8 cellular contexts compared by ENCODE assay signal in genomic region chr12:77847665-77848431, GRCh38. TPM values are rescaled to one million over a fixed set of nuclear protein-coding genes. Genes with fewer than 3 reads are reported as not detected.
DNase-seq lines count a peak whose midpoint lies in the region; ATAC-seq and TF ChIP-seq lines count a peak whose summit lies in the region.

No MANE protein-coding gene starts in this region.

- ATAC-seq in GM19438 (IDR thresholded peaks at IDR 0.05; ENCODE audit: low read depth, unreplicated experiment) (peak; percentile 38), HG03521 (IDR thresholded peaks at IDR 0.05; ENCODE audit: unreplicated experiment) (no peak), GM19452 (IDR thresholded peaks at IDR 0.05; ENCODE audit: unreplicated experiment) (no peak)

- peaks cover 78% of the 10 kb centered on the region for H3K4me1 ChIP-seq in OCI-LY1 (ENCODE audit: insufficient read depth, low read length, severe bottlenecking)
- peaks cover 20% of the 10 kb centered on the region for H3K4me1 ChIP-seq in smooth muscle cell (ENCODE audit: low read depth)

- 44% methylated on average over 3 of the region's 3 CpGs for WGBS in smooth muscle cell (ENCODE audit: low lambda C conversion rate)

- H3K4me3 ChIP-seq in OCI-LY1 (ENCODE audit: low read depth, low read length, poor library complexity, severe bottlenecking) (peak overlapping the region; percentile 27), fibroblast of the aortic adventitia (ENCODE audit: low read depth, low read length) (no peak overlapping the region), smooth muscle cell (no peak overlapping the region)

- H3K27ac ChIP-seq in OCI-LY1 (ENCODE audit: low read depth, low read length, poor library complexity, severe bottlenecking) = peak overlapping the region; percentile 96
- H3K27ac ChIP-seq in smooth muscle cell (ENCODE audit: low read depth) = peak overlapping the region; percentile 68

- peak overlapping the region; percentile 50 for H3K9ac ChIP-seq in OCI-LY1 (ENCODE audit: low read length)
- no peak overlapping the region for H3K9ac ChIP-seq in smooth muscle cell (ENCODE audit: low read depth)

- H3K9me2 ChIP-seq in OCI-LY1 (ENCODE audit: low read depth, low read length) = no peaks in the 10 kb centered on the region

- H3K79me2 ChIP-seq in OCI-LY1 (ENCODE audit: insufficient read depth, low read length) = no peaks in the 10 kb centered on the region
- no peaks in the 10 kb centered on the region for H3K79me2 ChIP-seq in smooth muscle cell (ENCODE audit: low read depth)

- TF ChIP-seq CTCF in OCI-LY1 (IDR thresholded peaks at IDR 0.05; ENCODE audit: low read length) = no peak
- no peak for TF ChIP-seq CTCF in fibroblast of the aortic adventitia (IDR thresholded peaks at IDR 0.05; ENCODE audit: insufficient read depth, low read length)
- TF ChIP-seq CTCF in smooth muscle cell (IDR thresholded peaks at IDR 0.05; ENCODE audit: borderline replicate concordance, insufficient read depth, poor library complexity, severe bottlenecking) = no peak

- no peaks in the 10 kb centered on the region for H3K36me3 ChIP-seq in OCI-LY1 (ENCODE audit: insufficient read depth, low read length)
- H3K36me3 ChIP-seq in smooth muscle cell (ENCODE audit: low read depth) = no peaks in the 10 kb centered on the region

- H3K4me2 ChIP-seq in OCI-LY1 (ENCODE audit: low read length) = peak overlapping the region; percentile 68
- peak overlapping the region; percentile 67 for H3K4me2 ChIP-seq in smooth muscle cell

- H3F3A ChIP-seq in OCI-LY1 (ENCODE audit: insufficient read depth, low read length) (no peaks in the 10 kb centered on the region), smooth muscle cell (ENCODE audit: low read depth) (peaks cover 25% of the 10 kb centered on the region)

- H4K20me1 ChIP-seq in OCI-LY1 (ENCODE audit: insufficient read depth, low read length) (no peaks in the 10 kb centered on the region), smooth muscle cell (ENCODE audit: low read depth) (no peaks in the 10 kb centered on the region)

- H3K9me3 ChIP-seq in OCI-LY1 (ENCODE audit: low read length) = no peaks in the 10 kb centered on the region
- H3K9me3 ChIP-seq in smooth muscle cell (replicated peaks; ENCODE audit: low read depth) = no peaks in the 10 kb centered on the region

- DNase-seq in fibroblast of the aortic adventitia (ENCODE audit: low read depth) = peak; percentile 90
- no peak for DNase-seq in smooth muscle cell (lab: John Stamatoyannopoulos, UW; ENCODE audit: unreplicated experiment)
- no peak for DNase-seq in effector CD8-positive, alpha-beta T cell (lab: John Stamatoyannopoulos, UW)
- DNase-seq in activated CD4-positive, alpha-beta T cell treated with anti-CD3 and anti-CD28 coated beads, Interleukin-2, amount 50 U/mL, for 1 hour = no peak

- no peak overlapping the region for H2AFZ ChIP-seq in OCI-LY1 (ENCODE audit: low read length)
- peak overlapping the region; percentile 26 for H2AFZ ChIP-seq in smooth muscle cell (ENCODE audit: low read depth)

- H3K27me3 ChIP-seq in OCI-LY1 (ENCODE audit: insufficient read depth, low read length) = no peaks in the 10 kb centered on the region
- no peaks in the 10 kb centered on the region for H3K27me3 ChIP-seq in smooth muscle cell (ENCODE audit: low read depth)

RNA-seq across cellular contexts. Expression of gene NAV3, which starts 17.2 kb away (rescaled TPM):
- total RNA-seq in fibroblast of the aortic adventitia (ENCODE audit: low replicate concordance) (83.1 and 121 TPM in 2 replicates), smooth muscle cell (31.0 and 31.5 TPM in 2 replicates)
- polyA plus RNA-seq in smooth muscle cell = 6.7 and 8.0 TPM in 2 replicates
